In genomic region chr6:105991561-105992314, GRCh38 we compare ENCODE assay signal across 1 cellular context.
TF ChIP-seq lines count a peak whose summit lies in the region.

No MANE protein-coding gene starts in this region.

TF ChIP-seq in IMR-90, 13 proteins besides CTCF, POLR2A, EP300 and RAD21 (continued from another document):
- TF ChIP-seq, protein P1, sequence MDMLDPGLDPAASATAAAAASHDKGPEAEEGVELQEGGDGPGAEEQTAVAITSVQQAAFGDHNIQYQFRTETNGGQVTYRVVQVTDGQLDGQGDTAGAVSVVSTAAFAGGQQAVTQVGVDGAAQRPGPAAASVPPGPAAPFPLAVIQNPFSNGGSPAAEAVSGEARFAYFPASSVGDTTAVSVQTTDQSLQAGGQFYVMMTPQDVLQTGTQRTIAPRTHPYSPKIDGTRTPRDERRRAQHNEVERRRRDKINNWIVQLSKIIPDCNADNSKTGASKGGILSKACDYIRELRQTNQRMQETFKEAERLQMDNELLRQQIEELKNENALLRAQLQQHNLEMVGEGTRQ (IDR thresholded peaks at IDR 0.05; ENCODE audit: low read depth, low read length): no peak
- no peak for TF ChIP-seq BHLHE40 (IDR thresholded peaks at IDR 0.05; ENCODE audit: low read depth, low read length)
- TF ChIP-seq RFX5 (IDR thresholded peaks at IDR 0.05; ENCODE audit: low read depth, low read length): no peak
- no peak for TF ChIP-seq MAFK (IDR thresholded peaks at IDR 0.05; ENCODE audit: low read depth, low read length)
- TF ChIP-seq CHD1 (IDR thresholded peaks at IDR 0.05; ENCODE audit: low read depth, low read length): no peak
